ENCODE assay signal across 8 cellular contexts in genomic region chr11:102111011-102111786, GRCh38. TPM values are rescaled to one million over a fixed set of nuclear protein-coding genes. Genes with fewer than 3 reads are reported as not detected.
DNase-seq lines count a peak whose midpoint lies in the region; ATAC-seq and TF ChIP-seq lines count a peak whose summit lies in the region.

No MANE protein-coding gene starts in this region.

- in situ Hi-C loops in astrocyte of the spinal cord (cut with HindIII; ENCODE audit: low sequenced_read_pairs), result no loop called here

- peak; percentile 13 for DNase-seq in GM06990 (ENCODE audit: extremely low read depth, insufficient read length)
- DNase-seq in LNCaP clone FGC (ENCODE audit: low read depth), result no peak
- DNase-seq in astrocyte of the spinal cord (ENCODE audit: low read depth, low spot score), result peak; percentile 88
- DNase-seq in hepatic stellate cell (ENCODE audit: low spot score), result peak; percentile 72
- peak; percentile 76 for DNase-seq in prostate gland (ENCODE audit: low spot score)

- H3K4me3 ChIP-seq in GM06990 (replicated peaks; ENCODE audit: low read depth, low read length) (no peak overlapping the region), LNCaP clone FGC (ENCODE audit: low read depth, low read length) (peak overlapping the region; percentile 83), astrocyte of the spinal cord (ENCODE audit: low read depth, low read length) (peak overlapping the region; percentile 90), prostate gland (peak overlapping the region; percentile 73 to 96)

- no peaks in the 10 kb centered on the region for H3K4me1 ChIP-seq in prostate gland (replicated peaks)

- WGBS in prostate gland, result under 1% methylated on average over 44 of the region's 61 CpGs

- no peak for ATAC-seq in GM18907 (IDR thresholded peaks at IDR 0.05; ENCODE audit: unreplicated experiment)
- ATAC-seq in GM18520 (IDR thresholded peaks at IDR 0.05; ENCODE audit: unreplicated experiment), result no peak
- ATAC-seq in HG02852 (IDR thresholded peaks at IDR 0.05; ENCODE audit: unreplicated experiment), result no peak

- TF ChIP-seq POLR2A in prostate gland (IDR thresholded peaks at IDR 0.05), result no peak

- no peaks in the 10 kb centered on the region for H3K36me3 ChIP-seq in GM06990 (ENCODE audit: control insufficient read depth, insufficient read depth, low read length)
- H3K36me3 ChIP-seq in prostate gland, result no peaks in the 10 kb centered on the region

- peak overlapping the region; percentile 96 to 99 for H3K27ac ChIP-seq in prostate gland

- no peaks in the 10 kb centered on the region for H3K9me3 ChIP-seq in prostate gland

- intact Hi-C loops in prostate gland (cut with DNase I), result loop anchor here (5.0 to 10.0 kb wide), 3 partner anchors 114 to 234 kb away; partner anchors contain the start of gene BIRC2

- no peaks in the 10 kb centered on the region; the same call in none of the 2 replicates for H3K27me3 ChIP-seq in GM06990 (replicated peaks; ENCODE audit: control insufficient read depth, insufficient read depth, low read length)
- no peaks in the 10 kb centered on the region for H3K27me3 ChIP-seq in prostate gland (replicated peaks; ENCODE audit: insufficient read depth)

- TF ChIP-seq CTCF in GM06990 (IDR thresholded peaks at IDR 0.05; ENCODE audit: insufficient read depth, low read length, poor library complexity, severe bottlenecking) (no peak), LNCaP clone FGC (IDR thresholded peaks at IDR 0.05; ENCODE audit: control insufficient read depth, extremely low read depth, insufficient read depth) (peak; percentile 43), astrocyte of the spinal cord (IDR thresholded peaks at IDR 0.05; ENCODE audit: low read depth, low read length) (no peak), prostate gland (IDR thresholded peaks at IDR 0.05) (peak in 1 of 4 experiments; percentile 21)

RNA-seq across cellular contexts. Expression of gene YAP1, which starts 1.0 kb away (rescaled TPM):
- total RNA-seq in prostate gland, result 100 to 1,000 TPM; 137 to 210 TPM
